Comparison of ENCODE assay signal across 1 cellular context in genomic region chr3:46558184-46559029, GRCh38.
TF ChIP-seq lines count a peak whose summit lies in the region.

No MANE protein-coding gene starts in this region.

TF ChIP-seq in HepG2, 621 proteins besides CTCF, POLR2A, EP300 and RAD21 (continued from another document and continues in another):
- TF ChIP-seq CSRNP1 (CRISPR knock-in tag; IDR thresholded peaks at IDR 0.05), result no peak
- TF ChIP-seq CENPBD1 (CRISPR knock-in tag; IDR thresholded peaks at IDR 0.05; ENCODE audit: borderline replicate concordance, low read depth), result no peak
- TF ChIP-seq TFDP2 (CRISPR knock-in tag; IDR thresholded peaks at IDR 0.05), result peak; percentile 66
- peak; percentile 38; the same call in 1 of the 2 replicates for TF ChIP-seq KAT8 (CRISPR knock-in tag; IDR thresholded peaks at IDR 0.05)
- no peak for TF ChIP-seq ZNF121 (CRISPR knock-in tag; IDR thresholded peaks at IDR 0.05)
- TF ChIP-seq MTERF4 (CRISPR knock-in tag; IDR thresholded peaks at IDR 0.05), result no peak
- no peak for TF ChIP-seq ZNF770 (CRISPR knock-in tag; IDR thresholded peaks at IDR 0.05)
- 0 out of 2 replicates have a peak, but pooled peaks have one; percentile 47 for TF ChIP-seq TOPORS (CRISPR knock-in tag; IDR thresholded peaks at IDR 0.05)
- no peak for TF ChIP-seq ZNF101 (CRISPR knock-in tag; IDR thresholded peaks at IDR 0.05; ENCODE audit: borderline replicate concordance, low read depth)
- no peak for TF ChIP-seq ZMYM3 (CRISPR knock-in tag; IDR thresholded peaks at IDR 0.05)
- TF ChIP-seq MXD4 (CRISPR knock-in tag; IDR thresholded peaks at IDR 0.05), result 0 out of 2 replicates have a peak, but pooled peaks have one; percentile 28
- TF ChIP-seq MZF1 (CRISPR knock-in tag; IDR thresholded peaks at IDR 0.05; ENCODE audit: borderline replicate concordance), result no peak
- TF ChIP-seq POGZ (CRISPR knock-in tag; IDR thresholded peaks at IDR 0.05), result no peak
- no peak for TF ChIP-seq E2F1 (CRISPR knock-in tag; IDR thresholded peaks at IDR 0.05)
- TF ChIP-seq TEF (CRISPR knock-in tag; IDR thresholded peaks at IDR 0.05), result no peak
- no peak for TF ChIP-seq ZNF597 (CRISPR knock-in tag; IDR thresholded peaks at IDR 0.05)
- TF ChIP-seq ZNF564 (CRISPR knock-in tag; IDR thresholded peaks at IDR 0.05), result no peak
- no peak for TF ChIP-seq CAMTA2 (CRISPR knock-in tag; IDR thresholded peaks at IDR 0.05; ENCODE audit: borderline replicate concordance)
- 0 out of 2 replicates have a peak, but pooled peaks have one; percentile 34 for TF ChIP-seq PAXIP1 (CRISPR knock-in tag; conservative IDR thresholded peaks at IDR 0.05)
- no peak for TF ChIP-seq ASH2L (IDR thresholded peaks at IDR 0.05; ENCODE audit: insufficient read length, low read depth, low read length)
- TF ChIP-seq RBFOX2 (IDR thresholded peaks at IDR 0.05; ENCODE audit: low read depth, low read length), result no peak
- TF ChIP-seq ZBTB8A (CRISPR knock-in tag; IDR thresholded peaks at IDR 0.05; ENCODE audit: borderline replicate concordance, low read depth), result no peak
- peak; percentile 62; the same call in 1 of the 2 replicates for TF ChIP-seq SNAPC2 (CRISPR knock-in tag; IDR thresholded peaks at IDR 0.05)
- TF ChIP-seq SP2 (CRISPR knock-in tag; IDR thresholded peaks at IDR 0.05), result no peak
- no peak for TF ChIP-seq ZZZ3 (CRISPR knock-in tag; IDR thresholded peaks at IDR 0.05; ENCODE audit: borderline replicate concordance)
- TF ChIP-seq FOXP4 (CRISPR knock-in tag; IDR thresholded peaks at IDR 0.05), result no peak
- no peak for TF ChIP-seq ZFAT (CRISPR knock-in tag; conservative IDR thresholded peaks at IDR 0.05)
- TF ChIP-seq HNF1B (CRISPR knock-in tag; IDR thresholded peaks at IDR 0.05), result peak; percentile 25; the same call in 1 of the 2 replicates
- TF ChIP-seq TFE3 (CRISPR knock-in tag; IDR thresholded peaks at IDR 0.05), result no peak
- no peak for TF ChIP-seq TBP (CRISPR knock-in tag; IDR thresholded peaks at IDR 0.05)
- TF ChIP-seq ZNF775 (CRISPR knock-in tag; IDR thresholded peaks at IDR 0.05; ENCODE audit: borderline replicate concordance), result no peak
- TF ChIP-seq HCFC1 (IDR thresholded peaks at IDR 0.05; ENCODE audit: low read depth, low read length), result no peak
- peak; percentile 61; the same call in 1 of the 2 replicates for TF ChIP-seq BORCS8-MEF2B (CRISPR knock-in tag; IDR thresholded peaks at IDR 0.05)
- TF ChIP-seq GATAD2A (CRISPR knock-in tag; IDR thresholded peaks at IDR 0.05), result no peak; the same call in 1 of the 2 replicates
- TF ChIP-seq MIER2 (CRISPR knock-in tag; IDR thresholded peaks at IDR 0.05), result 0 out of 2 replicates have a peak, but pooled peaks have one; percentile 19
